Comparison of ENCODE assay signal across 9 cellular contexts in genomic region chr3:72347819-72348319, GRCh38.
DNase-seq lines count a peak whose midpoint lies in the region; ATAC-seq and TF ChIP-seq lines count a peak whose summit lies in the region.
"Had no signal": no experiment of that assay in that cellular context is flagged by ENCODE, and none has a peak within 500 bp of the region (broad histone marks: within the 10 kb centered on the region; RNA-seq: fewer than 3 reads in every experiment).

No MANE protein-coding gene starts in this region.

- peaks cover 30% of the 10 kb centered on the region for H3K4me1 Mint-ChIP-seq in nephron progenitor cell

- H3K27me3 Mint-ChIP-seq in nephron progenitor cell (ENCODE audit: low read depth, poor library complexity) = peaks cover 4% of the 10 kb centered on the region

- no peak overlapping the region for H3K27ac Mint-ChIP-seq in nephron progenitor cell
- H3K27ac Mint-ChIP-seq: T-helper 1 cell treated with Interleukin-12 subunit alpha and Interleukin-12 subunit beta and Interleukin-4 antibody, amounts not matched to agents 30 μg/mL and 1 μg/mL, for 36 hours had no signal

- peak overlapping the region in 1 of 2 donors; percentile 8 for H3K27ac ChIP-seq in uterus

- TF ChIP-seq CTCF in nephron progenitor cell (IDR thresholded peaks at IDR 0.05) = no peak
- no peak for TF ChIP-seq CTCF in uterus (IDR thresholded peaks at IDR 0.05)

- no peak overlapping the region for H3K4me3 ChIP-seq in uterus

- ATAC-seq in GM18498 (IDR thresholded peaks at IDR 0.05; ENCODE audit: unreplicated experiment) (peak; percentile 77), HG03354 (IDR thresholded peaks at IDR 0.05; ENCODE audit: poor library complexity, severe bottlenecking, unreplicated experiment) (peak; percentile 80), GM18519 (IDR thresholded peaks at IDR 0.05; ENCODE audit: low FRiP score, unreplicated experiment) (no peak)

- H3K9me3 Mint-ChIP-seq in nephron progenitor cell = no peaks in the 10 kb centered on the region
- H3K9me3 Mint-ChIP-seq: T-helper 1 cell treated with Interleukin-12 subunit alpha and Interleukin-12 subunit beta and Interleukin-4 antibody, amounts not matched to agents 30 μg/mL and 1 μg/mL, for 36 hours had no signal

- H3K36me3 Mint-ChIP-seq in nephron progenitor cell (ENCODE audit: low read depth) = no peaks in the 10 kb centered on the region

- no peaks in the 10 kb centered on the region for H3K36me3 ChIP-seq in uterus

- intact Hi-C loops in uterus (cut with DNase I; ENCODE audit: low total_unique reads) = no loop called here

- no peaks in the 10 kb centered on the region for H3K27me3 ChIP-seq in uterus

- no peaks in the 10 kb centered on the region for H3K9me3 ChIP-seq in uterus

- peaks cover 0 to 4% of the 10 kb centered on the region in 2 donors for H3K4me1 ChIP-seq in uterus

- DNase-seq in activated CD4-positive, alpha-beta T cell treated with anti-CD3 and anti-CD28 coated beads, Interleukin-2, amount 50 U/mL, for 48 hours = peak; percentile 68 to 72
- DNase-seq in epidermal melanocyte (ENCODE audit: insufficient read length, low spot score) (peak; percentile 78), nephron progenitor cell (peak; percentile 47), uterus (peak; percentile 59 to 68), NCI-H1105 treated with DMSO at 0.1 percent for 48 hours (lab: John Stamatoyannopoulos, UW) (no peak)

- no peak overlapping the region for H3K4me3 Mint-ChIP-seq in nephron progenitor cell
- H3K4me3 Mint-ChIP-seq: T-helper 1 cell treated with Interleukin-12 subunit alpha and Interleukin-12 subunit beta and Interleukin-4 antibody, amounts not matched to agents 30 μg/mL and 1 μg/mL, for 36 hours had no signal

- TF ChIP-seq POLR2A in uterus (IDR thresholded peaks at IDR 0.05) = no peak
